11 cellular contexts compared by ENCODE assay signal in the genomic region with DNA sequence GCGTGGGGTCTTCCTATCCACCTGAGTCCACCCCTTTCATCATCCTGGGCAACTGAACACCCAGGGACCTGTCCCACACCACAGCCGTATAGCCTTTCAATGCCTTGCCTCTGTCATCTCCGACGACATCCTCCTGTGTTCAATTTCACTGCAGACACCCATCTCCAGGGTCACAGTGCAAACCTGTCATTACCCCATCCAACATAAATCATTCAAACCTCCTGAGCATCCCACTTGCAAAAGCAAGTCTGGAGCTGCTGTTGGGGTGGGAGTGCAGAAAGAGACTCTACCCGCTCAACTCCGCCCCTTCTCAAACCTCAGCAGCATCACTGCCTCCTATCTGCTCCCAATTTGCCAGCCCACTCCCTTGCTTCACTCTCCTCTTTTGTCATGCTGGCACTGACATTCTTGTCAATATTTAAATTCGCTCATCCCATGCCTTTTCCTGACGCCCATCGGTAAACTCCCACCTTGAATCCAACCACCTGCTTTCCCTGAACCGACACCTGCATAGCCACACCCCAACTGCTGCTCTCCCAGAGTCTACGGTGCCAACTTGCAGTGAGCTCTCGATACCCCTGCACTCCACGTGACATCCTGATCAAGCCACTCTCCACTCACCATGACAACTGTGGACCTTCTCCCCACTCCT. TPM values are rescaled to one million over a fixed set of nuclear protein-coding genes. Genes with fewer than 3 reads are reported as not detected.
DNase-seq lines count a peak whose midpoint lies in the region; ATAC-seq, FAIRE-seq and TF ChIP-seq lines count a peak whose summit lies in the region.
"Had no signal": no experiment of that assay in that cellular context is flagged by ENCODE, and none has a peak within 500 bp of the region (broad histone marks: within the 10 kb centered on the region; RNA-seq: fewer than 3 reads in every experiment).

No MANE protein-coding gene starts in this region.

- peaks cover 46% of the 10 kb centered on the region for H3K36me3 Mint-ChIP-seq in activated naive CD4-positive, alpha-beta T cell treated with anti-CD3 and anti-CD28 coated beads for 36 hours (ENCODE audit: low read depth)
- H3K36me3 Mint-ChIP-seq in activated CD8-positive, alpha-beta T cell treated with anti-CD3 and anti-CD28 coated beads, Interleukin-2, amount 10 ng/mL, durations not matched to agents 7 days and 5 days (ENCODE audit: low read depth) = peaks cover 66% of the 10 kb centered on the region
- peaks cover 54 to 68% (median 64%) of the 10 kb centered on the region in 3 donors for H3K36me3 Mint-ChIP-seq in immature natural killer cell

- H3K4me3 Mint-ChIP-seq in activated naive CD4-positive, alpha-beta T cell treated with anti-CD3 and anti-CD28 coated beads for 36 hours = no peak overlapping the region
- H3K4me3 Mint-ChIP-seq in activated CD8-positive, alpha-beta T cell treated with anti-CD3 and anti-CD28 coated beads, Interleukin-2, amount 10 ng/mL, durations not matched to agents 7 days and 5 days = no peak overlapping the region
- no peak overlapping the region for H3K4me3 Mint-ChIP-seq in immature natural killer cell
- H3K4me3 Mint-ChIP-seq in stimulated activated naive CD8-positive, alpha-beta T cell treated with anti-CD3 and anti-CD28 coated beads, Interleukin-15, amount 100 ng/mL, for 72 hours = no peak overlapping the region

- POLR2A ChIA-PET in activated CD8-positive, alpha-beta T cell treated with anti-CD3 and anti-CD28 coated beads, Interleukin-2, amount 10 ng/mL, durations not matched to agents 7 days and 5 days (lab: Charles Lee) = no interaction called here

- CTCF ChIA-PET in activated naive CD4-positive, alpha-beta T cell treated with anti-CD3 and anti-CD28 coated beads for 36 hours (lab: Charles Lee) = no interaction called here
- CTCF ChIA-PET in activated CD8-positive, alpha-beta T cell treated with anti-CD3 and anti-CD28 coated beads, Interleukin-2, amount 10 ng/mL, durations not matched to agents 7 days and 5 days (lab: Charles Lee) = no interaction called here

- H3K9me3 Mint-ChIP-seq in activated naive CD4-positive, alpha-beta T cell treated with anti-CD3 and anti-CD28 coated beads for 36 hours = no peaks in the 10 kb centered on the region
- H3K9me3 Mint-ChIP-seq in activated CD8-positive, alpha-beta T cell treated with anti-CD3 and anti-CD28 coated beads, Interleukin-2, amount 10 ng/mL, durations not matched to agents 7 days and 5 days (ENCODE audit: insufficient read depth) = no peaks in the 10 kb centered on the region
- no peaks in the 10 kb centered on the region for H3K9me3 Mint-ChIP-seq in immature natural killer cell
- no peaks in the 10 kb centered on the region for H3K9me3 Mint-ChIP-seq in stimulated activated naive CD8-positive, alpha-beta T cell treated with anti-CD3 and anti-CD28 coated beads, Interleukin-15, amount 100 ng/mL, for 72 hours

- no peak for FAIRE-seq in GM12892 (lab: Jason Lieb, UNC)

- no peaks in the 10 kb centered on the region for H3K27me3 Mint-ChIP-seq in activated naive CD4-positive, alpha-beta T cell treated with anti-CD3 and anti-CD28 coated beads for 36 hours (ENCODE audit: low read depth)
- no peaks in the 10 kb centered on the region for H3K27me3 Mint-ChIP-seq in activated CD8-positive, alpha-beta T cell treated with anti-CD3 and anti-CD28 coated beads, Interleukin-2, amount 10 ng/mL, durations not matched to agents 7 days and 5 days (ENCODE audit: low read depth)
- peaks cover 0 to 3% (median 1%) of the 10 kb centered on the region in 3 donors for H3K27me3 Mint-ChIP-seq in immature natural killer cell (ENCODE audit: low read depth in 3 of 3)
- H3K27me3 Mint-ChIP-seq in stimulated activated naive CD8-positive, alpha-beta T cell treated with anti-CD3 and anti-CD28 coated beads, Interleukin-15, amount 100 ng/mL, for 72 hours = no peaks in the 10 kb centered on the region

- H3K4me1 Mint-ChIP-seq in activated naive CD4-positive, alpha-beta T cell treated with anti-CD3 and anti-CD28 coated beads for 36 hours (ENCODE audit: low read depth) = peaks cover 4% of the 10 kb centered on the region
- H3K4me1 Mint-ChIP-seq in activated CD8-positive, alpha-beta T cell treated with anti-CD3 and anti-CD28 coated beads, Interleukin-2, amount 10 ng/mL, durations not matched to agents 7 days and 5 days (ENCODE audit: low read depth) = peaks cover 2% of the 10 kb centered on the region
- peaks cover 7 to 10% of the 10 kb centered on the region in 2 donors for H3K4me1 Mint-ChIP-seq in immature natural killer cell
- peaks cover 12% of the 10 kb centered on the region for H3K4me1 Mint-ChIP-seq in stimulated activated naive CD8-positive, alpha-beta T cell treated with anti-CD3 and anti-CD28 coated beads, Interleukin-15, amount 100 ng/mL, for 72 hours

- no peak for TF ChIP-seq POLR2A in GM12892 (IDR thresholded peaks at IDR 0.05; ENCODE audit: low read depth, low read length)

- no peak for DNase-seq in activated naive CD4-positive, alpha-beta T cell treated with anti-CD3 and anti-CD28 coated beads for 36 hours
- no peak for DNase-seq in activated naive CD4-positive, alpha-beta T cell (lab: John Stamatoyannopoulos, UW)
- DNase-seq in activated CD8-positive, alpha-beta T cell treated with anti-CD3 and anti-CD28 coated beads, Interleukin-2, amount 10 ng/mL, durations not matched to agents 7 days and 5 days = no peak
- DNase-seq in immature natural killer cell (no peak), GM12892 (ENCODE audit: insufficient read length) (no peak), NCI-H1105 (lab: John Stamatoyannopoulos, UW) (no peak)
- DNase-seq in stimulated activated naive CD8-positive, alpha-beta T cell treated with anti-CD3 and anti-CD28 coated beads, Interleukin-15, amount 100 ng/mL, for 72 hours = no peak
- DNase-seq: esophagus squamous epithelium, NCI-H2081, SHP77 treated with DMSO at 0.1 percent for 48 hours had no signal

- no peak for ATAC-seq in activated CD8-positive, alpha-beta T cell treated with anti-CD3 and anti-CD28 coated beads, Interleukin-2, amount 10 ng/mL, durations not matched to agents 7 days and 5 days
- no peak for ATAC-seq in stimulated activated naive CD8-positive, alpha-beta T cell treated with anti-CD3 and anti-CD28 coated beads, Interleukin-15, amount 100 ng/mL, for 72 hours
- no peak for ATAC-seq in GM19467 (IDR thresholded peaks at IDR 0.05; ENCODE audit: unreplicated experiment)

- intact Hi-C loops in activated naive CD4-positive, alpha-beta T cell treated with anti-CD3 and anti-CD28 coated beads for 36 hours (cut with micrococcal nuclease) = no loop called here

- H3K27ac Mint-ChIP-seq in activated naive CD4-positive, alpha-beta T cell treated with anti-CD3 and anti-CD28 coated beads for 36 hours = peak overlapping the region; percentile 39
- H3K27ac Mint-ChIP-seq in activated CD8-positive, alpha-beta T cell treated with anti-CD3 and anti-CD28 coated beads, Interleukin-2, amount 10 ng/mL, durations not matched to agents 7 days and 5 days = peak overlapping the region; percentile 53
- peak overlapping the region in 5 of 6 donors; percentile 22 to 65 (median 63) for H3K27ac Mint-ChIP-seq in immature natural killer cell
- H3K27ac Mint-ChIP-seq in stimulated activated naive CD8-positive, alpha-beta T cell treated with anti-CD3 and anti-CD28 coated beads, Interleukin-15, amount 100 ng/mL, for 72 hours = peak overlapping the region; percentile 66 to 67

RNA-seq across cellular contexts. Expression of gene MARF1, which starts 37.0 kb away (rescaled TPM):
- 10 to 100 TPM; 72.6 to 80.2 TPM for total RNA-seq in activated naive CD4-positive, alpha-beta T cell treated with anti-CD3 and anti-CD28 coated beads for 36 hours
- total RNA-seq in activated CD8-positive, alpha-beta T cell treated with anti-CD3 and anti-CD28 coated beads, Interleukin-2, amount 10 ng/mL, durations not matched to agents 7 days and 5 days = 10 to 100 TPM; 62.7 to 64.5 TPM
- polyA plus RNA-seq in immature natural killer cell = 10 to 100 TPM in 1 of 3 donors, 1 to 10 TPM in 2; 3.0 to 13.3 (median 4.0) TPM
- 17.5 TPM for polyA plus RNA-seq in GM12892 (2012; ENCODE audit: missing spikeins)

RNA-seq across cellular contexts. Expression of gene NDE1, which starts 44.0 kb away (rescaled TPM):
- total RNA-seq in activated naive CD4-positive, alpha-beta T cell treated with anti-CD3 and anti-CD28 coated beads for 36 hours = 100 to 1,000 TPM; 150 to 161 TPM
- 100 to 1,000 TPM; 140 to 141 TPM for total RNA-seq in activated CD8-positive, alpha-beta T cell treated with anti-CD3 and anti-CD28 coated beads, Interleukin-2, amount 10 ng/mL, durations not matched to agents 7 days and 5 days
- polyA plus RNA-seq in immature natural killer cell = 10 to 100 TPM in 2 of 3 donors, 1 to 10 TPM in 1; 3.8 to 55.1 (median 16.8) TPM
- polyA plus RNA-seq in GM12892 (2012; ENCODE audit: missing spikeins) = 75.8 TPM
